Comparison of ENCODE assay signal across 25 cellular contexts in genomic region chr5:74530316-74530917, GRCh38.
A peak's percentile ranks its signal among the peaks of the same experiment; 100 is the strongest.
DNase-seq lines count a peak whose midpoint lies in the region; ATAC-seq, FAIRE-seq and TF ChIP-seq lines count a peak whose summit lies in the region.
"Had no signal": no experiment of that assay in that cellular context is flagged by ENCODE, and none has a peak within 500 bp of the region (broad histone marks: within the 10 kb centered on the region; RNA-seq: fewer than 3 reads in every experiment).

No MANE protein-coding gene starts in this region.

- no peaks in the 10 kb centered on the region for H3K27me3 Mint-ChIP-seq in astrocyte (ENCODE audit: low read depth, unreplicated experiment)

- H3K4me3 Mint-ChIP-seq in astrocyte (ENCODE audit: unreplicated experiment): no peak overlapping the region
- H3K4me3 Mint-ChIP-seq: CD8-positive, alpha-beta T cell had no signal

- H3K27me3 ChIP-seq in astrocyte (ENCODE audit: insufficient read depth, low read length) (no peaks in the 10 kb centered on the region), mesendoderm (ENCODE audit: insufficient read depth, low read length, poor library complexity) (no peaks in the 10 kb centered on the region), testis (no peaks in the 10 kb centered on the region)
- H3K27me3 ChIP-seq: SJSA1 had no signal

- H4K8ac ChIP-seq in mesendoderm (ENCODE audit: low read depth, low read length): no peak overlapping the region

- no peak overlapping the region for H3K4ac ChIP-seq in mesendoderm (ENCODE audit: low read depth, low read length)

- peak; percentile 51 for DNase-seq in EH (ENCODE audit: low read depth)
- peak; percentile 27 for DNase-seq in astrocyte (ENCODE audit: low read depth)
- DNase-seq in fibroblast of peridontal ligament (ENCODE audit: extremely low read depth): peak; percentile 69
- DNase-seq in mesendoderm: no peak
- DNase-seq in H54 (ENCODE audit: insufficient read length, low spot score): no peak
- no peak for DNase-seq in HT-29 (ENCODE audit: low spot score)
- no peak for DNase-seq in testis
- DNase-seq: C1 segment of cervical spinal cord; Caco-2; CD8-positive, alpha-beta T cell; EL; GDM1; H7; NCI-H1048; NCI-H1417; NCI-H1694; NCI-H2029 treated with DMSO at 0.1 percent for 48 hours; NCI-H446 treated with DMSO at 0.1 percent for 48 hours; NCI-H526; Right ventricle myocardium superior; RPMI8226 had no signal

- H4K20me1 ChIP-seq in astrocyte (ENCODE audit: insufficient read depth, low read length): no peaks in the 10 kb centered on the region

- no peak overlapping the region for H3K18ac ChIP-seq in mesendoderm (ENCODE audit: low read length)

- no peaks in the 10 kb centered on the region for H3K79me2 ChIP-seq in astrocyte (ENCODE audit: insufficient read depth, low read length)
- H3K79me2 ChIP-seq in mesendoderm (ENCODE audit: control insufficient read depth, insufficient read depth, low read length): no peaks in the 10 kb centered on the region

- H3K4me2 ChIP-seq in astrocyte (ENCODE audit: low read length) (no peak overlapping the region), mesendoderm (ENCODE audit: low read length) (no peak overlapping the region)

- H2BK15ac ChIP-seq in mesendoderm (replicated peaks; ENCODE audit: low read depth): peak overlapping the region; percentile 36

- no peaks in the 10 kb centered on the region for H3K4me1 Mint-ChIP-seq in astrocyte (ENCODE audit: low read depth, unreplicated experiment)

- H3K9me3 Mint-ChIP-seq in astrocyte (ENCODE audit: unreplicated experiment): peaks cover 23% of the 10 kb centered on the region

- no peaks in the 10 kb centered on the region for H3K79me1 ChIP-seq in mesendoderm (ENCODE audit: low read length)

- no CpG with 5 or more reads among the region's 2 CpGs for WGBS in mesendoderm (ENCODE audit: extremely low coverage, insufficient coverage, low lambda C conversion rate)
- 52 to 90% methylated on average over 2 of the region's 2 CpGs for WGBS in testis, 2 donors

- H3K36me3 Mint-ChIP-seq in astrocyte (ENCODE audit: low read depth, unreplicated experiment): peaks cover 3% of the 10 kb centered on the region
- H3K36me3 Mint-ChIP-seq: CD8-positive, alpha-beta T cell had no signal

- H3K23ac ChIP-seq in mesendoderm (ENCODE audit: low read length): no peak overlapping the region

- ATAC-seq in HG02852 (IDR thresholded peaks at IDR 0.05; ENCODE audit: unreplicated experiment): no peak
- ATAC-seq: CD8-positive, alpha-beta T cell; GM12878 had no signal

- no peak overlapping the region for H3K27ac ChIP-seq in astrocyte (ENCODE audit: low read depth, low read length)
- no peak overlapping the region for H3K27ac ChIP-seq in mesendoderm (ENCODE audit: low read depth, low read length)
- H3K27ac ChIP-seq in testis: no peak overlapping the region
- H3K27ac ChIP-seq: SJSA1 had no signal

- no peak overlapping the region for H3K9ac ChIP-seq in astrocyte (ENCODE audit: low read length)
- no peak overlapping the region for H3K9ac ChIP-seq in mesendoderm (ENCODE audit: low read length)

- FAIRE-seq in astrocyte (lab: Jason Lieb, UNC) (no peak), H54 (lab: Jason Lieb, UNC) (no peak)
- FAIRE-seq: A204.1, GM12878 had no signal

- H2BK120ac ChIP-seq in mesendoderm (ENCODE audit: low read depth, low read length): no peak overlapping the region

- TF ChIP-seq POLR2A in H54 (IDR thresholded peaks at IDR 0.05; ENCODE audit: low read depth, low read length): no peak
- no peak for TF ChIP-seq POLR2A in testis (IDR thresholded peaks at IDR 0.05)

- H2BK5ac ChIP-seq in mesendoderm (ENCODE audit: low read length): no peak overlapping the region

- no peak overlapping the region for H3K56ac ChIP-seq in mesendoderm (ENCODE audit: low read length)

- intact Hi-C loops in testis (cut with DNase I; ENCODE audit: low total_unique reads): no loop called here

- H3K4me1 ChIP-seq in astrocyte (ENCODE audit: insufficient read depth, low read length) (no peaks in the 10 kb centered on the region), mesendoderm (ENCODE audit: control insufficient read depth, low read depth, low read length) (no peaks in the 10 kb centered on the region), testis (no peaks in the 10 kb centered on the region)
- H3K4me1 ChIP-seq: Caco-2, SJSA1 had no signal

- no peak overlapping the region for H2AK5ac ChIP-seq in mesendoderm (ENCODE audit: low read length)

- H3K9me3 ChIP-seq in astrocyte (ENCODE audit: insufficient read depth, low read depth, low read length): peaks cover 5% of the 10 kb centered on the region
- no peaks in the 10 kb centered on the region for H3K9me3 ChIP-seq in testis

- H3K36me3 ChIP-seq in astrocyte (ENCODE audit: insufficient read depth, low read length): no peaks in the 10 kb centered on the region
- H3K36me3 ChIP-seq in mesendoderm (ENCODE audit: control insufficient read depth, insufficient read depth, low read length): no peaks in the 10 kb centered on the region
- H3K36me3 ChIP-seq in testis (ENCODE audit: low read depth, missing control alignments): no peaks in the 10 kb centered on the region
- H3K36me3 ChIP-seq: SJSA1 had no signal

- H4K5ac ChIP-seq in mesendoderm (ENCODE audit: low read length): no peak overlapping the region

- no peak overlapping the region for H3K27ac Mint-ChIP-seq in astrocyte (ENCODE audit: unreplicated experiment)
- H3K27ac Mint-ChIP-seq: CD8-positive, alpha-beta T cell had no signal

- H2AFZ ChIP-seq in astrocyte (ENCODE audit: low read depth, low read length): no peak overlapping the region

- H3K4me3 ChIP-seq in astrocyte (ENCODE audit: insufficient read depth, low read depth, low read length): no peak overlapping the region
- H3K4me3 ChIP-seq in mesendoderm (ENCODE audit: low read length): no peak overlapping the region
- no peak overlapping the region for H3K4me3 ChIP-seq in testis
- H3K4me3 ChIP-seq: GM12878, SJSA1 had no signal

- TF ChIP-seq CTCF in astrocyte (IDR thresholded peaks at IDR 0.05; ENCODE audit: insufficient read depth, low read depth, low read length): no peak
- no peak for TF ChIP-seq CTCF in testis (IDR thresholded peaks at IDR 0.05)

Comparison
In these comparisons a context has a peak if more than half of its experiments do, and no peak if none do; other contexts are left out.
1. DNase-seq: peak in EH (single experiment), astrocyte (single experiment) and fibroblast of peridontal ligament (single experiment); none in mesendoderm (single experiment), H54 (single experiment), HT-29 (single experiment) and testis (single experiment).